In the genomic region with DNA sequence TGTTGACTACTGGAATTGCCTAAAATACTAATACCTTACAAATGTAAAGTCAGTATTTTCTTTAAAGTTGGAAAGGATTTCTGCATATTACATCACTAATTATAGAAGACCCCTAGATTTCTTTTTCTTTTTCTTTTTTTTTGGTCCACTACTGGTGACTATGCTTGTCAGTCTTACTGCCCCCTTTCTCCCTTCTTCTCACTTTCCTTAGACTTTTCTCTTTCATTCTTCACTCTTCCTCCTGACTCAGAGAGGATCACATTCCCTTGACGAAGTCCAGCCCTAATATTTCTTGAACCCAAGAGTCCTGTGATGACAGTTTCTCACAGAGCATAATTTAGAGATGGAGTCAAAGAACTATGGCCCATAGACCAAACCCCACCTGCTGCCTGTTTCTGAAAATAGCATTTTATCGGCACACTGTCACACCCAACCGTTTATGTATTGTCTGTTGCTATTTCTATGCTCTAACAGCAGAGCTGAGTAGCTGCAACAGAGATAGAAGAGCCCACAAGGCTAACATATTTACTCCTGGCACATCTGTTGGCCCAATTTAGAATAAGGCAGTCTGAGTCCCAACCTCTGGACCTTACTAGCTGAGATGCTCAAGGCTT, we compare ENCODE assay signal across 13 cellular contexts. TPM values are rescaled to one million over a fixed set of nuclear protein-coding genes. Genes with fewer than 3 reads are reported as not detected.
DNase-seq lines count a peak whose midpoint lies in the region; ATAC-seq, FAIRE-seq and TF ChIP-seq lines count a peak whose summit lies in the region.
"Had no signal": no experiment of that assay in that cellular context is flagged by ENCODE, and none has a peak within 500 bp of the region (broad histone marks: within the 10 kb centered on the region; RNA-seq: fewer than 3 reads in every experiment).

No MANE protein-coding gene starts in this region.

- no peaks in the 10 kb centered on the region for H3K9me3 Mint-ChIP-seq in activated naive CD4-positive, alpha-beta T cell treated with anti-CD3 and anti-CD28 coated beads, Interleukin-2, amount 50 U/mL, for 72 hours

- 0 out of 3 replicates have a peak, but pooled peaks have one; percentile 23 for ATAC-seq in RWPE2 (ENCODE audit: low read depth)
- no peak for ATAC-seq in activated naive CD4-positive, alpha-beta T cell treated with anti-CD3 and anti-CD28 coated beads, Interleukin-2, amount 50 U/mL, for 72 hours

- H3K27ac Mint-ChIP-seq in activated naive CD4-positive, alpha-beta T cell treated with anti-CD3 and anti-CD28 coated beads, Interleukin-2, amount 50 U/mL, for 72 hours = no peak overlapping the region

- H3K27me3 ChIP-seq in RWPE2 (ENCODE audit: insufficient read depth, poor library complexity, severe bottlenecking) = no peaks in the 10 kb centered on the region

- H3K4me3 ChIP-seq in RWPE2 (ENCODE audit: severe bottlenecking) = no peak overlapping the region
- H3K4me3 ChIP-seq: GM23248, HAP-1 had no signal

- H3K36me3 ChIP-seq in RWPE2 (ENCODE audit: low read depth) = peaks cover 3% of the 10 kb centered on the region; the same call in 1 of the 2 replicates
- H3K36me3 ChIP-seq: HAP-1 had no signal

- in situ Hi-C loops in ACHN (cut with HindIII; ENCODE audit: low pct_ligation_motif_present, low pct_unique_long_range_greater_than_20kb, low sequenced_read_pairs) = no loop called here

- DNase-seq in GM12891 (ENCODE audit: insufficient read length, low spot score) (no peak), LHCN-M2 (ENCODE audit: low read depth) (peak; percentile 27), RWPE2 (ENCODE audit: low spot score) (no peak), myocyte (ENCODE audit: low read depth) (peak; percentile 83), ACHN (no peak), NCI-H82 treated with DMSO at 0.1 percent for 48 hours (lab: John Stamatoyannopoulos, UW; ENCODE audit: unreplicated experiment) (no peak)
- DNase-seq in activated naive CD4-positive, alpha-beta T cell treated with anti-CD3 and anti-CD28 coated beads, Interleukin-2, amount 50 U/mL, for 72 hours (ENCODE audit: low spot score in 2 of 2) = no peak
- DNase-seq: GDM1; NK-92 treated with Interleukin-12 subunit alpha and Interleukin-12 subunit beta, amount 100 ng/mL, for 24 hours; SIG-M5 had no signal

- no peaks in the 10 kb centered on the region for H3K9me3 ChIP-seq in RWPE2 (ENCODE audit: severe bottlenecking)
- H3K9me3 ChIP-seq: HAP-1 had no signal

- no peak for TF ChIP-seq POLR2A in GM12891 (IDR thresholded peaks at IDR 0.05; ENCODE audit: low read depth, low read length)

- no peaks in the 10 kb centered on the region for H3K4me1 ChIP-seq in RWPE2 (ENCODE audit: insufficient read depth, poor library complexity, severe bottlenecking)
- H3K4me1 ChIP-seq: HAP-1 had no signal

- peak; percentile 51 for FAIRE-seq in GM12891 (lab: Jason Lieb, UNC)
- FAIRE-seq: HTR-8/SVneo had no signal

- no peak overlapping the region for H3K27ac ChIP-seq in RWPE2 (ENCODE audit: poor library complexity, severe bottlenecking)
- H3K27ac ChIP-seq: GM23248 had no signal

- TF ChIP-seq CTCF in RWPE2 (IDR thresholded peaks at IDR 0.05; ENCODE audit: poor library complexity, severe bottlenecking) = no peak

- no peaks in the 10 kb centered on the region for H3K36me3 Mint-ChIP-seq in activated naive CD4-positive, alpha-beta T cell treated with anti-CD3 and anti-CD28 coated beads, Interleukin-2, amount 50 U/mL, for 72 hours

TF ChIP-seq in GM12891, 5 proteins besides CTCF, POLR2A, EP300 and RAD21:
- TF ChIP-seq TAF1 (IDR thresholded peaks at IDR 0.05; ENCODE audit: low read depth, low read length) = no peak
- no peak for TF ChIP-seq POLR2AphosphoS5 (IDR thresholded peaks at IDR 0.05; ENCODE audit: low read depth, low read length)
- TF ChIP-seq POU2F2 (IDR thresholded peaks at IDR 0.05; ENCODE audit: low read depth, low read length) = no peak
- TF ChIP-seq PAX5 (IDR thresholded peaks at IDR 0.05; ENCODE audit: insufficient read depth, low read length, severe bottlenecking) = no peak
- no peak for TF ChIP-seq SPI1 (IDR thresholded peaks at IDR 0.05; ENCODE audit: low read depth, low read length)

RNA-seq across cellular contexts. Expression of a gene that starts 40.6 kb away (rescaled TPM):
- polyA plus RNA-seq in GM12891 (2012; ENCODE audit: low read depth, missing spikeins) = 40.4 TPM
- 42.3 and 50.6 TPM in 2 replicates for total RNA-seq in LHCN-M2 (2014; rRNA removed)
- 36.6 TPM for polyA plus RNA-seq in LHCN-M2 (2012)
- total RNA-seq in myocyte = 157 and 160 TPM in 2 replicates
- polyA plus RNA-seq in myocyte (2012) = 82.7 TPM
- total RNA-seq in activated naive CD4-positive, alpha-beta T cell treated with anti-CD3 and anti-CD28 coated beads, Interleukin-2, amount 50 U/mL, for 72 hours = 10 to 100 TPM; 69.8 to 72.8 TPM

Comparison
In these comparisons a context has a peak if more than half of its experiments do, and no peak if none do; other contexts are left out.
1. DNase-seq: peak in LHCN-M2 (single experiment) and myocyte (single experiment); none in GM12891 (single experiment), RWPE2 (single experiment), ACHN (single experiment), activated naive CD4-positive, alpha-beta T cell treated with anti-CD3 and anti-CD28 coated beads, Interleukin-2, amount 50 U/mL, for 72 hours (0 of 2) and NCI-H82 treated with DMSO at 0.1 percent for 48 hours (single experiment).